1 cellular context compared by ENCODE assay signal in the genomic region with DNA sequence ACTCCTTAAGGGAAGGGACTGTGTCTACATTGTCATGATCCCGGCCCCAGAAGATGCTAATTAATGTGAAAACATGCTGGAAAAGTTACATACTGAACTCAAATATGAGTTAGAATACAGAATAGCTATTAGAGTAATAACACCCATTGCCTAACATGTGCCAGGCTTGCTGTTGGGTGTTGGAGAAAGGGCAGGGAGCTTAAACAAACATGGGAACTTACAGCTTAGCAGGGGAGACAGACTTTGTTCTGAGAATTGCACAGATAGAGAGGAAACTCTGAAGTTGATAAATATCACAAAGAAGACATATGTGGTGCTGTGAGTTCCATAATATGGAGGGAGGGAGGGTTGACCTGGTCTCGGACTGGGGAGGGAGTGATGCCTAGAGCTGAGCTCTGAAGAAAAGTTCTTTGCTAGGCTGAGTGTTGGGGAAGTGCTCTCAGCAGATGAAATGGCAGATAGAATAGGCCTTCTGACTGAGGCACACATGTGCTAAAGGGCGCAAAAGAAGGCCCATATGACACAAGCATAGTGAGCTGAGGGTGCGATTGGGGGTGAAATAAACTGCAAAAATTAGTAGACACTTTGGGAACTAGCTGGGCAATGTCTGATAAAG.
TF ChIP-seq lines count a peak whose summit lies in the region.

No MANE protein-coding gene starts in this region.

TF ChIP-seq in HEK293, 187 proteins besides CTCF, POLR2A, EP300 and RAD21:
- TF ChIP-seq ZNF248 (tag by site-specific recombination; IDR thresholded peaks at IDR 0.05) (no peak), GLIS2 (tag by site-specific recombination; IDR thresholded peaks at IDR 0.05) (no peak), ZBTB17 (tag by site-specific recombination; IDR thresholded peaks at IDR 0.05) (peak; percentile 20; the same call in 1 of the 2 replicates), ZNF112 (tag by site-specific recombination; IDR thresholded peaks at IDR 0.05) (no peak)
